ENCODE assay signal across 10 cellular contexts in the genomic region with DNA sequence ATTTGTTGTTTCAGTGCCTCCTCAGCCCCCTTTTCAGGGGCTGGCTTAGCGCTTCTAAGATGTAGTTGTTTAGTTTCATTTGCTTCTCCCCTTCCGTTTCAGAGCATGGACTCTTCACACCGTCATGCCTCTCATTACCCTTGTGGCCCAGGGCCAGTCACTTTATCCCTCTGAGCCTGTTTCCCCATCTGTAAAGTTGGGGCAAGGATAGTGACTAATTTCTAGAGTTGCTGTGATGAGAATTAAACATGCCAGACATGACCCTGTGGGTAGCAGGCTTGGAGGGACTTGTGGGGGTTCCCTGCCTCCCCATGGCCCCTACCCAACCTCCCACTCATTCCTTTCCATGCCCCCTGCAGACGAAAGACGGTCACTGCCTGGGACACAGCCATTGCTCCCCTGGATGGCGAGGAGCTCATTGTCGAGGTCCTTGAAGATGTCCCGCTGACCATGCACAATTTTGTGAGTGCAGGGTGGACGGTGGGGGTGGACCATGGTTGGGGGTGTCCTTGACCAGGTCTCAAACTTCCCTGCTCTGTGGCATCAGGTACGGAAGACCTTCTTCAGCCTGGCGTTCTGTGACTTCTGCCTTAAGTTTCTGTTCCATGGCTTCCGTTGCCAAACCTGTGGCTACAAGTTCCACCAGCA. TPM values are rescaled to one million over a fixed set of nuclear protein-coding genes. Genes with fewer than 3 reads are reported as not detected.
A peak's percentile ranks its signal among the peaks of the same experiment; 100 is the strongest.
DNase-seq lines count a peak whose midpoint lies in the region; ATAC-seq, FAIRE-seq and TF ChIP-seq lines count a peak whose summit lies in the region.
"Had no signal": no experiment of that assay in that cellular context is flagged by ENCODE, and none has a peak within 500 bp of the region (broad histone marks: within the 10 kb centered on the region; RNA-seq: fewer than 3 reads in every experiment).

No MANE protein-coding gene starts in this region.

- H4K20me1 ChIP-seq in DND-41 (ENCODE audit: insufficient read depth, low read length), result peaks cover 12% of the 10 kb centered on the region
- H4K20me1 ChIP-seq in Karpas-422 (ENCODE audit: insufficient read depth, low read depth, low read length), result no peaks in the 10 kb centered on the region
- H4K20me1 ChIP-seq in astrocyte (ENCODE audit: insufficient read depth, low read length), result peaks cover 22% of the 10 kb centered on the region

- H2AFZ ChIP-seq in DND-41 (ENCODE audit: low read depth, low read length), result no peak overlapping the region
- H2AFZ ChIP-seq in Karpas-422 (ENCODE audit: low read length), result no peak overlapping the region
- H2AFZ ChIP-seq in astrocyte (ENCODE audit: low read depth, low read length), result no peak overlapping the region

- FAIRE-seq in astrocyte (lab: Jason Lieb, UNC), result peak; percentile 73

- no peak for DNase-seq in DND-41
- peak; percentile 30 for DNase-seq in Karpas-422
- DNase-seq in astrocyte (ENCODE audit: low read depth), result no peak
- no peak for DNase-seq in occipital lobe (lab: John Stamatoyannopoulos, UW)
- DNase-seq in stimulated activated naive CD4-positive, alpha-beta T cell treated with Interleukin-2 at 50 U/mL for 16 hours (lab: John Stamatoyannopoulos, UW), result no peak
- DNase-seq: mucosa of descending colon, T-helper 9 cell, tibial artery had no signal

- peaks cover 41% of the 10 kb centered on the region for H3K79me2 ChIP-seq in DND-41 (ENCODE audit: insufficient read depth, low read length)
- H3K79me2 ChIP-seq in Karpas-422 (ENCODE audit: low read length), result peaks cover 22% of the 10 kb centered on the region
- H3K79me2 ChIP-seq in astrocyte (ENCODE audit: insufficient read depth, low read length), result peaks cover 34% of the 10 kb centered on the region

- H3K36me3 Mint-ChIP-seq in astrocyte (ENCODE audit: low read depth, unreplicated experiment), result peaks cover 2% of the 10 kb centered on the region

- H3K4me3 ChIP-seq in DND-41 (ENCODE audit: low read depth in 1 of 2, low read length in 2 of 2), result no peak overlapping the region
- no peak overlapping the region for H3K4me3 ChIP-seq in Karpas-422 (ENCODE audit: low read length)
- H3K4me3 ChIP-seq in astrocyte (ENCODE audit: insufficient read depth, low read depth, low read length), result no peak overlapping the region
- no peak overlapping the region for H3K4me3 ChIP-seq in neutrophil (ENCODE audit: low read depth in 1 of 2, low read length in 1 of 2)
- H3K4me3 ChIP-seq: mucosa of descending colon, tibial artery had no signal

- H3K36me3 ChIP-seq in DND-41 (ENCODE audit: insufficient read depth, low read length), result peaks cover 65% of the 10 kb centered on the region
- peaks cover 5% of the 10 kb centered on the region; the same call in 1 of the 2 replicates for H3K36me3 ChIP-seq in Karpas-422 (ENCODE audit: insufficient read depth, low read length)
- H3K36me3 ChIP-seq in astrocyte (ENCODE audit: insufficient read depth, low read length), result no peaks in the 10 kb centered on the region
- H3K36me3 ChIP-seq in neutrophil, result peaks cover 63% of the 10 kb centered on the region

- no peak overlapping the region for H3K4me3 Mint-ChIP-seq in astrocyte (ENCODE audit: unreplicated experiment)

- no peaks in the 10 kb centered on the region for H3K9me3 ChIP-seq in DND-41 (ENCODE audit: insufficient read depth, low read length, severe bottlenecking)
- no peaks in the 10 kb centered on the region for H3K9me3 ChIP-seq in Karpas-422 (ENCODE audit: low read length)
- no peaks in the 10 kb centered on the region for H3K9me3 ChIP-seq in astrocyte (ENCODE audit: insufficient read depth, low read depth, low read length)
- no peaks in the 10 kb centered on the region for H3K9me3 ChIP-seq in neutrophil
- H3K9me3 ChIP-seq: mucosa of descending colon, tibial artery had no signal

- no peaks in the 10 kb centered on the region for H3K27me3 ChIP-seq in DND-41 (ENCODE audit: insufficient read depth, low read length, poor library complexity)
- H3K27me3 ChIP-seq in Karpas-422 (ENCODE audit: low read length), result no peaks in the 10 kb centered on the region
- no peaks in the 10 kb centered on the region for H3K27me3 ChIP-seq in astrocyte (ENCODE audit: insufficient read depth, low read length)
- H3K27me3 ChIP-seq in neutrophil, result no peaks in the 10 kb centered on the region
- H3K27me3 ChIP-seq: tibial artery had no signal

- no peaks in the 10 kb centered on the region for H3K4me1 Mint-ChIP-seq in astrocyte (ENCODE audit: low read depth, unreplicated experiment)

- ATAC-seq in DND-41 (ENCODE audit: insufficient read depth, low read depth) (no peak), GM19467 (IDR thresholded peaks at IDR 0.05; ENCODE audit: unreplicated experiment) (no peak)
- ATAC-seq: mucosa of descending colon had no signal

- H3K9ac ChIP-seq in DND-41 (ENCODE audit: low read depth, low read length) (no peak overlapping the region), Karpas-422 (ENCODE audit: low read length) (no peak overlapping the region), astrocyte (ENCODE audit: low read length) (no peak overlapping the region)

- no peaks in the 10 kb centered on the region for H3K27me3 Mint-ChIP-seq in astrocyte (ENCODE audit: low read depth, unreplicated experiment)

- peaks cover 36% of the 10 kb centered on the region for H3K4me1 ChIP-seq in DND-41 (ENCODE audit: insufficient read depth, low read length)
- peaks cover 7% of the 10 kb centered on the region; the same call in 1 of the 2 replicates for H3K4me1 ChIP-seq in Karpas-422 (ENCODE audit: low read length)
- H3K4me1 ChIP-seq in astrocyte (ENCODE audit: insufficient read depth, low read length), result peaks cover 12% of the 10 kb centered on the region
- peaks cover 11 to 14% of the 10 kb centered on the region in 2 experiments for H3K4me1 ChIP-seq in neutrophil (ENCODE audit: control insufficient read depth in 1 of 2, insufficient read depth in 1 of 2, low read depth in 1 of 2, low read length in 1 of 2)

- peak; percentile 15 for TF ChIP-seq CTCF in DND-41 (IDR thresholded peaks at IDR 0.05; ENCODE audit: borderline replicate concordance, extremely low read depth, low read length, poor library complexity, severe bottlenecking)
- TF ChIP-seq CTCF in astrocyte (IDR thresholded peaks at IDR 0.05; ENCODE audit: insufficient read depth, low read depth, low read length), result no peak
- no peak for TF ChIP-seq CTCF in neutrophil (IDR thresholded peaks at IDR 0.05)

- H3K27ac Mint-ChIP-seq in astrocyte (ENCODE audit: unreplicated experiment), result no peak overlapping the region

- no peaks in the 10 kb centered on the region for H3K9me3 Mint-ChIP-seq in astrocyte (ENCODE audit: unreplicated experiment)

- no peaks in the 10 kb centered on the region for H3K9me2 ChIP-seq in Karpas-422 (replicated peaks; ENCODE audit: insufficient read depth, low read length)

- H3K27ac ChIP-seq in DND-41 (ENCODE audit: low read length), result no peak overlapping the region
- no peak overlapping the region for H3K27ac ChIP-seq in Karpas-422 (ENCODE audit: low read length)
- H3K27ac ChIP-seq in astrocyte (ENCODE audit: low read depth, low read length), result no peak overlapping the region
- peak overlapping the region; percentile 5 for H3K27ac ChIP-seq in neutrophil
- H3K27ac ChIP-seq: tibial artery had no signal

- no peak overlapping the region for H3K4me2 ChIP-seq in DND-41 (ENCODE audit: insufficient read depth, low read length)
- H3K4me2 ChIP-seq in Karpas-422 (ENCODE audit: low read depth, low read length, poor library complexity, severe bottlenecking), result no peak overlapping the region
- peak overlapping the region; percentile 37 for H3K4me2 ChIP-seq in astrocyte (ENCODE audit: low read length)

RNA-seq across cellular contexts. Expression of a gene that starts 3.6 kb away (rescaled TPM):
- total RNA-seq in Karpas-422 (2014; rRNA removed; shearing (Covaris generic); ENCODE audit: low replicate concordance), result 16.4 and 16.5 TPM in 2 replicates
- 44.0 and 48.7 TPM in 2 replicates for total RNA-seq in astrocyte
- 7.3 TPM for total RNA-seq in occipital lobe

RNA-seq across cellular contexts. Expression of a gene that starts 17.7 kb away (rescaled TPM):
- 0.29 and 0.56 TPM in 2 replicates for total RNA-seq in Karpas-422 (2014; rRNA removed; shearing (Covaris generic); ENCODE audit: low replicate concordance)
- 479 and 678 TPM in 2 replicates for total RNA-seq in astrocyte
- total RNA-seq in occipital lobe, result 3.9 TPM

RNA-seq across cellular contexts. Expression of a gene that starts 55.1 kb away (rescaled TPM):
- total RNA-seq in Karpas-422 (2014; rRNA removed; shearing (Covaris generic); ENCODE audit: low replicate concordance), result not detected in 2 replicates
- total RNA-seq in astrocyte, result 1.6 and 2.2 TPM in 2 replicates
- 17.5 TPM for total RNA-seq in occipital lobe

Comparison
In these comparisons a context has a peak if more than half of its experiments do, and no peak if none do; other contexts are left out.
1. RNA of a gene that starts 17.7 kb away (total RNA-seq): 479 to 678 TPM in astrocyte; 3.9 TPM in occipital lobe (single experiment) and 0.29 to 0.56 TPM in Karpas-422; every median in the first group is over 10 times any median in the second.